Comparison of ENCODE assay signal across 19 cellular contexts in genomic region chr3:35641920-35642532, GRCh38. TPM values are rescaled to one million over a fixed set of nuclear protein-coding genes. Genes with fewer than 3 reads are reported as not detected.
DNase-seq lines count a peak whose midpoint lies in the region; ATAC-seq and TF ChIP-seq lines count a peak whose summit lies in the region.
"Had no signal": no experiment of that assay in that cellular context is flagged by ENCODE, and none has a peak within 500 bp of the region (broad histone marks: within the 10 kb centered on the region; RNA-seq: fewer than 3 reads in every experiment).

No MANE protein-coding gene starts in this region.

- peak overlapping the region; percentile 55 to 99 (median 85) for H3K27ac Mint-ChIP-seq in brain
- H3K27ac Mint-ChIP-seq in Calu3 (ENCODE audit: unreplicated experiment) = no peak overlapping the region
- H3K27ac Mint-ChIP-seq: activated CD4-positive, alpha-beta T cell treated with anti-CD3 and anti-CD28 coated beads, Interleukin-2, amount 10 ng/mL, durations not matched to agents 24 days and 14 days; activated T-helper 2 cell treated with anti-CD3 and anti-CD28 coated beads, Interferon-gamma antibody, Interleukin-2, Interleukin-4, amounts not matched to agents 10 μg/mL and 5 μg/mL and 100 μg/mL, durations not matched to agents 14 hours and 24 hours and 36 hours; CD8-positive, alpha-beta memory T cell; IgD-negative memory B cell had no signal

- H3K27me3 ChIP-seq in psoas muscle (ENCODE audit: insufficient read depth in 3 of 3, low read length in 2 of 3) (no peaks in the 10 kb centered on the region), brain microvascular endothelial cell (replicated peaks) (no peaks in the 10 kb centered on the region)

- TF ChIP-seq CTCF in brain (conservative IDR thresholded peaks at IDR 0.05) = no peak
- TF ChIP-seq CTCF in psoas muscle (IDR thresholded peaks at IDR 0.05) = no peak
- no peak for TF ChIP-seq CTCF in Calu3 (IDR thresholded peaks at IDR 0.05; ENCODE audit: unreplicated experiment)
- no peak for TF ChIP-seq CTCF in brain microvascular endothelial cell (IDR thresholded peaks at IDR 0.05; ENCODE audit: low read depth, low read length, missing control alignments)

- DNase-seq in CD1c-positive myeloid dendritic cell (ENCODE audit: extremely low spot score) (peak; percentile 6), psoas muscle (no peak), Calu3 (no peak), brain microvascular endothelial cell (no peak), GDM1 (lab: John Stamatoyannopoulos, UW) (no peak)
- DNase-seq: activated CD4-positive, alpha-beta T cell treated with anti-CD3 and anti-CD28 coated beads, Interleukin-2, amount 10 ng/mL, durations not matched to agents 24 days and 14 days; CD8-positive, alpha-beta memory T cell; H7; midbrain; NCI-H1048; NCI-H2029; NCI-H510A had no signal

- peaks cover 0 to 9% of the 10 kb centered on the region in 2 donors for H3K36me3 ChIP-seq in psoas muscle (ENCODE audit: insufficient read depth in 1 of 2, low read depth in 1 of 2)
- H3K36me3 ChIP-seq in brain microvascular endothelial cell (replicated peaks) = no peaks in the 10 kb centered on the region
- H3K36me3 ChIP-seq: breast epithelium had no signal

- H3K9me3 Mint-ChIP-seq in brain (peaks cover 0 to 13% (median 8%) of the 10 kb centered on the region in 5 experiments), Calu3 (ENCODE audit: low read depth, unreplicated experiment) (no peaks in the 10 kb centered on the region)
- H3K9me3 Mint-ChIP-seq: activated CD4-positive, alpha-beta T cell treated with anti-CD3 and anti-CD28 coated beads, Interleukin-2, amount 10 ng/mL, durations not matched to agents 24 days and 14 days; activated T-helper 2 cell treated with anti-CD3 and anti-CD28 coated beads, Interferon-gamma antibody, Interleukin-2, Interleukin-4, amounts not matched to agents 10 μg/mL and 5 μg/mL and 100 μg/mL, durations not matched to agents 14 hours and 24 hours and 36 hours had no signal

- CTCF ChIA-PET in Calu3 (lab: Charles Lee) = no interaction called here

- H3K27ac ChIP-seq in psoas muscle = peak overlapping the region; percentile 90
- H3K27ac ChIP-seq in brain microvascular endothelial cell = no peak overlapping the region
- H3K27ac ChIP-seq: breast epithelium, HL-60 had no signal

- no peaks in the 10 kb centered on the region for H3K9me3 ChIP-seq in psoas muscle
- H3K9me3 ChIP-seq: breast epithelium had no signal

- intact Hi-C loops in psoas muscle (cut with DNase I) = loop anchor here in 1 of 2 donors (5.0 kb wide), 1 partner anchor 35 kb away; no protein-coding TSS in a partner anchor
- intact Hi-C loops in Calu3 (cut with micrococcal nuclease; ENCODE audit: unreplicated experiment) = no loop called here

- no TSS peak for BruUV-seq in Calu3 (replicated peaks; lab: Mats Ljungman, UMichigan)

- peaks cover 5% of the 10 kb centered on the region for H3K4me1 ChIP-seq in psoas muscle
- H3K4me1 ChIP-seq: breast epithelium had no signal

- ATAC-seq in HG02885 (IDR thresholded peaks at IDR 0.05; ENCODE audit: poor library complexity, unreplicated experiment) (peak; percentile 61), psoas muscle (peak; percentile 5 to 50 (median 47)), GM18511 (IDR thresholded peaks at IDR 0.05; ENCODE audit: unreplicated experiment) (no peak)

- peak overlapping the region; percentile 74 to 99 (median 94) for H3K4me3 Mint-ChIP-seq in brain
- H3K4me3 Mint-ChIP-seq in Calu3 (ENCODE audit: low read depth, unreplicated experiment) = no peak overlapping the region
- H3K4me3 Mint-ChIP-seq: activated CD4-positive, alpha-beta T cell treated with anti-CD3 and anti-CD28 coated beads, Interleukin-2, amount 10 ng/mL, durations not matched to agents 24 days and 14 days; CD8-positive, alpha-beta memory T cell; IgD-negative memory B cell had no signal

- peaks cover 19% of the 10 kb centered on the region for H3K27me3 Mint-ChIP-seq in brain
- peaks cover 32% of the 10 kb centered on the region for H3K27me3 Mint-ChIP-seq in Calu3 (ENCODE audit: unreplicated experiment)

- in situ Hi-C loops in brain microvascular endothelial cell (cut with HindIII; ENCODE audit: low pct_ligation_motif_present, low sequenced_read_pairs) = no loop called here

- H3K36me3 Mint-ChIP-seq in brain = no peaks in the 10 kb centered on the region
- peaks cover 10% of the 10 kb centered on the region for H3K36me3 Mint-ChIP-seq in Calu3 (ENCODE audit: insufficient read depth, unreplicated experiment)
- H3K36me3 Mint-ChIP-seq: CD8-positive, alpha-beta memory T cell had no signal

- 35 to 65% (median 46%) methylated on average over 4 of the region's 4 CpGs for WGBS in psoas muscle, 3 donors

- H3K4me3 ChIP-seq in psoas muscle = peak overlapping the region; percentile 80
- no peak overlapping the region for H3K4me3 ChIP-seq in brain microvascular endothelial cell (ENCODE audit: low read depth, low read length)
- H3K4me3 ChIP-seq: breast epithelium had no signal

- H3K4me1 Mint-ChIP-seq in brain = peaks cover 68% of the 10 kb centered on the region
- peaks cover 9% of the 10 kb centered on the region for H3K4me1 Mint-ChIP-seq in Calu3 (ENCODE audit: low read depth, unreplicated experiment)
- H3K4me1 Mint-ChIP-seq: CD8-positive, alpha-beta memory T cell had no signal

RNA-seq across cellular contexts. Expression of gene ARPP21, which starts 2.7 kb away (rescaled TPM):
- polyA plus RNA-seq in brain (ENCODE audit: insufficient read depth, low read depth, low replicate concordance) (9.4 TPM), psoas muscle (100 to 1,000 TPM in 1 of 3 donors, 10 to 100 TPM in 2; 86.4 to 101 (median 99.9) TPM)
- total RNA-seq in psoas muscle (100 to 1,000 TPM in 3 of 4 donors, 10 to 100 TPM in 1; 99.6 to 336 (median 123) TPM), Calu3 (2022) (not detected in 2 replicates)
- total RNA-seq: activated CD4-positive, alpha-beta T cell treated with anti-CD3 and anti-CD28 coated beads, Interleukin-2, amount 10 ng/mL, durations not matched to agents 24 days and 14 days; CD8-positive, alpha-beta memory T cell; H7 had no signal
- polyA plus RNA-seq: CD8-positive, alpha-beta memory T cell; IgD-negative memory B cell had no signal

Comparison
In these comparisons a context has a peak if more than half of its experiments do, and no peak if none do; other contexts are left out.
1. RNA of gene ARPP21, which starts 2.7 kb away (total RNA-seq): 99.6 to 336 TPM in psoas muscle; not detected in Calu3; every median in the first group is over 100 times any median in the second.